ENCODE assay signal across 8 cellular contexts in the genomic region with DNA sequence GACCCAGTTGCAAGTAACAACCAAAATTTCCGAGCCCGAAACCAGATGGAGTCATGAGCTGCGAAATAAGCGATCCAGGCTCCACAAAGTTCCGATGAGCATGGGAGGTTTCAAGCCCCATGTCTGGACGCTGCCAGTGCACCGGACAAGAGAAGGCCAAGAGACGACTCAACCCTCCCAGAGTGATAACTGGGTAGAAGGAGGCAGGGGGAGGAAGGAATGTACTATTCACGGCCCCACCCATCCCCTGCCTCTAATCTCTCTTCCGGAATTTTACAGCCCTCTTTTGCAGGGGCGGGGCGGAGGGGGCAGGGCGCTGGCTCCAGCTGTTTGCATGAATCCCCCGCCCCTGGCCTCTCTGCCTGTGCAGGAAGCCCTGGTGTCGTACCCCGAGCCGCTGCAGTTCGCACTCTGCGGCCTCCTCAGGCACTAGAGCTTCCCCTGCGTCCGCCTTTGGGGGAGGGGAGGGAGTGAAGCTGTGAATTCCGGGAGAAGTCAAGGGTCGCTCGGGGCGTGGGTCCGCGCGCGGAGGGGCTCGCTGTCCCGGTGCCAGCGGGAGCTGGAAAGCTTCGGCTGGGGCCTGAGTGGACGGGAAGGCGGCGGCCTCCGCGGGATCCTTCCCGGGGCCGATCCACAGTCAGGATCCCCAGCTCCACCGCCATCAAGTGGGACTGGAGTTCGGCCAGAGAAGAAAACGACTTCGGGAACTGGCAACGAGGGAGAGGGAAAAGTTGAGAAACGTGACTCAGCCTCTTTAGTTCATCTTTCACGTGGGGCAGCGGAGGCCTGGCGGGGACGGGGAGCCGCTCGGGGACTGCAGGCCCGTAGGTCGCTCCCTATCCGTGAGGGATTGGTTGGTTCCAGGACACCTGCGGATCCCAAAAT. TPM values are rescaled to one million over a fixed set of nuclear protein-coding genes. Genes with fewer than 3 reads are reported as not detected.
DNase-seq lines count a peak whose midpoint lies in the region; ATAC-seq and TF ChIP-seq lines count a peak whose summit lies in the region.

No MANE protein-coding gene starts in this region.

- peak overlapping the region; percentile 96 for H3K27ac Mint-ChIP-seq in activated naive CD4-positive, alpha-beta T cell treated with anti-CD3 and anti-CD28 coated beads, Interleukin-2, amount 50 U/mL, for 24 hours

- H3K4me3 ChIP-seq in heart left ventricle (peak overlapping the region; percentile 5 to 66 (median 54)), urinary bladder (ENCODE audit: low read depth, low read length) (peak overlapping the region; percentile 22)

- H3K4me3 Mint-ChIP-seq in activated naive CD4-positive, alpha-beta T cell treated with anti-CD3 and anti-CD28 coated beads, Interleukin-2, amount 50 U/mL, for 24 hours: peak overlapping the region; percentile 74

- peaks cover 48% of the 10 kb centered on the region for H3K4me1 Mint-ChIP-seq in activated naive CD4-positive, alpha-beta T cell treated with anti-CD3 and anti-CD28 coated beads, Interleukin-2, amount 50 U/mL, for 24 hours

- 8 to 15% (median 9%) methylated on average over 48 to 56 of the region's 56 CpGs for WGBS in heart left ventricle, 4 donors
- 2% methylated on average over 56 of the region's 56 CpGs for WGBS in urinary bladder

- H3K27ac ChIP-seq in RWPE1: peak overlapping the region; percentile 98
- peak overlapping the region; percentile 88 to 100 (median 96) for H3K27ac ChIP-seq in heart left ventricle
- peak overlapping the region; percentile 97 for H3K27ac ChIP-seq in urinary bladder (ENCODE audit: low read depth)

- DNase-seq in RWPE1 (ENCODE audit: low spot score): peak; percentile 73
- DNase-seq in heart left ventricle: peak; percentile 89 to 95 (median 94)
- peak in 8 of 10 donors; percentile 24 to 89 (median 52) for DNase-seq in posterior cingulate gyrus

- no peaks in the 10 kb centered on the region for H3K36me3 ChIP-seq in heart left ventricle
- H3K36me3 ChIP-seq in urinary bladder (ENCODE audit: insufficient read depth): no peaks in the 10 kb centered on the region

- H3K4me1 ChIP-seq in heart left ventricle: peaks cover 0 to 59% (median 16%) of the 10 kb centered on the region in 12 donors
- no peaks in the 10 kb centered on the region for H3K4me1 ChIP-seq in urinary bladder (ENCODE audit: insufficient read depth)

- TF ChIP-seq POLR2A in heart left ventricle (IDR thresholded peaks at IDR 0.05): peak in 1 of 2 donors; percentile 31

- ATAC-seq in GM18517 (IDR thresholded peaks at IDR 0.05; ENCODE audit: unreplicated experiment): peak; percentile 46
- ATAC-seq in HG03039 (IDR thresholded peaks at IDR 0.05; ENCODE audit: unreplicated experiment): peak; percentile 63
- ATAC-seq in heart left ventricle: peak; percentile 43 to 92 (median 89)
- no peak for ATAC-seq in HG03565 (IDR thresholded peaks at IDR 0.05; ENCODE audit: unreplicated experiment)

- H3K27me3 Mint-ChIP-seq in activated naive CD4-positive, alpha-beta T cell treated with anti-CD3 and anti-CD28 coated beads, Interleukin-2, amount 50 U/mL, for 24 hours: no peaks in the 10 kb centered on the region

- no peaks in the 10 kb centered on the region for H3K27me3 ChIP-seq in heart left ventricle

- CTCF ChIA-PET in RWPE1 (lab: Yijun Ruan, JAX): interaction anchor here (0.6 to 2.9 kb wide), 2 partner anchors 19 to 194 kb away, joined by 4 to 18 read pairs; no protein-coding TSS in a partner anchor

- intact Hi-C loops in heart left ventricle (cut with DNase I) (no loop called here), posterior cingulate gyrus (cut with DNase I) (no loop called here)

- POLR2A ChIA-PET in RWPE1 (lab: Yijun Ruan, JAX; ENCODE audit: low non-redundant PET): interaction anchor here (1.0 kb wide), 1 partner anchor 12 kb away, joined by 5 read pairs; no protein-coding TSS in a partner anchor

- TF ChIP-seq CTCF in RWPE1 (conservative IDR thresholded peaks at IDR 0.05; ENCODE audit: low read depth) (no peak), heart left ventricle (IDR thresholded peaks at IDR 0.05) (no peak)

- no peaks in the 10 kb centered on the region for H3K9me3 ChIP-seq in heart left ventricle

- no peaks in the 10 kb centered on the region for H3K36me3 Mint-ChIP-seq in activated naive CD4-positive, alpha-beta T cell treated with anti-CD3 and anti-CD28 coated beads, Interleukin-2, amount 50 U/mL, for 24 hours

- no peaks in the 10 kb centered on the region for H3K9me3 Mint-ChIP-seq in activated naive CD4-positive, alpha-beta T cell treated with anti-CD3 and anti-CD28 coated beads, Interleukin-2, amount 50 U/mL, for 24 hours

RNA-seq across cellular contexts. Expression of gene PTP4A2, which starts 6.3 kb away (rescaled TPM):
- total RNA-seq in heart left ventricle (100 to 1,000 TPM; 217 to 354 (median 242) TPM), urinary bladder (462 TPM)
- polyA plus RNA-seq in heart left ventricle (100 to 1,000 TPM in 1 of 2 donors, 10 to 100 TPM in 1; 74.4 to 290 TPM), urinary bladder (118 TPM)
